9 cellular contexts compared by ENCODE assay signal in genomic region chrX:102711872-102712215, GRCh38. TPM values are rescaled to one million over a fixed set of nuclear protein-coding genes. Genes with fewer than 3 reads are reported as not detected.
DNase-seq lines count a peak whose midpoint lies in the region; ATAC-seq and TF ChIP-seq lines count a peak whose summit lies in the region.
"Had no signal": no experiment of that assay in that cellular context is flagged by ENCODE, and none has a peak within 500 bp of the region (broad histone marks: within the 10 kb centered on the region; RNA-seq: fewer than 3 reads in every experiment).

No MANE protein-coding gene starts in this region.

- WGBS in esophagus muscularis mucosa: 35% methylated on average over 4 of the region's 19 CpGs

- no peak for ATAC-seq in left lobe of liver

- no peaks in the 10 kb centered on the region for H3K27me3 ChIP-seq in esophagus muscularis mucosa

- H3K4me1 Mint-ChIP-seq in neural crest cell: peaks cover 6% of the 10 kb centered on the region

- H3K36me3 Mint-ChIP-seq in neural crest cell (ENCODE audit: low read depth): peaks cover 6% of the 10 kb centered on the region

- CTCF ChIA-PET in AG04449 (lab: Yijun Ruan, JAX): no interaction called here

- peak overlapping the region in 2 of 4 donors; percentile 88 to 91 for H3K27ac ChIP-seq in esophagus muscularis mucosa (replicated peaks in 1 of 4)

- intact Hi-C loops in esophagus muscularis mucosa (cut with DNase I): no loop called here

- no peak overlapping the region for H3K27ac Mint-ChIP-seq in neural crest cell (ENCODE audit: unreplicated experiment)

- no peak for TF ChIP-seq EP300 in esophagus muscularis mucosa (IDR thresholded peaks at IDR 0.05)

- DNase-seq in AG04449 (ENCODE audit: low read depth, low spot score) (no peak), LNCaP clone FGC (ENCODE audit: low read depth) (no peak), esophagus muscularis mucosa (ENCODE audit: extremely low spot score) (no peak), neural crest cell (ENCODE audit: low read depth, low spot score) (no peak), left lobe of liver (ENCODE audit: low spot score) (no peak), NCI-H2171 treated with DMSO at 0.1 percent for 48 hours (lab: John Stamatoyannopoulos, UW) (no peak)
- DNase-seq in activated CD4-positive, CD25-positive, alpha-beta regulatory T cell treated with anti-CD3 and anti-CD28 coated beads, Interleukin-2, amount 50 U/mL, for 72 hours: no peak
- DNase-seq in effector CD4-positive, alpha-beta T cell: no peak
- DNase-seq: DND-41 had no signal

- peak overlapping the region; percentile 90 for H3K4me3 Mint-ChIP-seq in neural crest cell

- H3K4me1 ChIP-seq in esophagus muscularis mucosa: peaks cover 0 to 11% (median 8%) of the 10 kb centered on the region in 4 donors

- TF ChIP-seq POLR2A in esophagus muscularis mucosa (IDR thresholded peaks at IDR 0.05; ENCODE audit: low read depth): no peak

- H3K9me3 Mint-ChIP-seq in neural crest cell: peaks cover 3% of the 10 kb centered on the region

- TF ChIP-seq CTCF in AG04449 (IDR thresholded peaks at IDR 0.05; ENCODE audit: insufficient read depth, low read length, missing control alignments) (no peak), LNCaP clone FGC (IDR thresholded peaks at IDR 0.05; ENCODE audit: control insufficient read depth, extremely low read depth, insufficient read depth) (no peak), esophagus muscularis mucosa (IDR thresholded peaks at IDR 0.05) (no peak), neural crest cell (conservative IDR thresholded peaks at IDR 0.05) (no peak)

- POLR2A ChIA-PET in AG04449 (lab: Yijun Ruan, JAX): no interaction called here

- H3K27me3 Mint-ChIP-seq in neural crest cell (ENCODE audit: low read depth): no peaks in the 10 kb centered on the region

- no peaks in the 10 kb centered on the region for H3K9me3 ChIP-seq in esophagus muscularis mucosa

- peak overlapping the region; percentile 69 for H3K4me3 ChIP-seq in AG04449 (ENCODE audit: low read depth, low read length)
- H3K4me3 ChIP-seq in LNCaP clone FGC (ENCODE audit: low read depth, low read length): peak overlapping the region; percentile 70
- H3K4me3 ChIP-seq in esophagus muscularis mucosa: peak overlapping the region; percentile 65 to 76 (median 66)

- no peaks in the 10 kb centered on the region for H3K36me3 ChIP-seq in esophagus muscularis mucosa

RNA-seq across cellular contexts. Expression of gene GPRASP2, which starts 0.4 kb away (rescaled TPM):
- 10 to 100 TPM in 3 of 4 donors, 1 to 10 TPM in 1; 5.4 to 14.9 (median 10.7) TPM for total RNA-seq in esophagus muscularis mucosa
- 20.3 and 20.9 TPM in 2 replicates for total RNA-seq in neural crest cell
- total RNA-seq in left lobe of liver: 5.5 TPM

RNA-seq across cellular contexts. Expression of gene GPRASP3, which starts 8.7 kb away (rescaled TPM):
- total RNA-seq in esophagus muscularis mucosa (1 to 10 TPM; 3.7 to 6.9 (median 4.6) TPM), neural crest cell (17.1 and 21.4 TPM in 2 replicates), left lobe of liver (2.4 TPM)
